In the genomic region with DNA sequence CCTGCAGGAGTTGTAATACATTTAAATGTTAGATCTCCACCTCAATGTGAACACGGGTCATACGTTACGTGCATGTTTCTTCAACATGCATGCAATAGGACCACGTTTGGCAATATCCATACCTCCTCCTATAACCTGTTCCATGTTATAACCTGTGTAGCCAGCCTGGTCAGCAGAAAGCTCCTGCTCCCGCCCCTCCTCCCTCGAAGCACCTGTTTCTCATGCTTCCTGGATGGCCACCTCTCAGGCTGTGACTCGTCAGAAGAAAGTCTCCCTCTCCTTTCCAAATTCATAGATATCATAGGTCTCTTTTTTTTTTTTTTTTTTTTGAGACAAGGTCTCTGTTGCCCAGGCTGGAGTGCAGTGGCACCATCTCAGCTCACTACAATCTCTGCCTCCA, we compare ENCODE assay signal across 19 cellular contexts.
"Had no signal": no experiment of that assay in that cellular context is flagged by ENCODE, and none has a peak within 500 bp of the region (broad histone marks: within the 10 kb centered on the region; RNA-seq: fewer than 3 reads in every experiment).

No MANE protein-coding gene starts in this region.

- H3K27ac Mint-ChIP-seq: naive thymus-derived CD4-positive, alpha-beta T cell; nephron; neural progenitor cell; stimulated activated memory B cell treated with anti-CD40 and anti-IgM and Interleukin-4, amounts not matched to agents 10 μg/mL and 1 μg/mL and 100 μg/mL, for 72 hours had no signal

- DNase-seq: effector CD4-positive, alpha-beta T cell; foreskin fibroblast; head of caudate nucleus; mesenchymal stem cell; midbrain; naive thymus-derived CD4-positive, alpha-beta T cell; stimulated activated CD4-positive, alpha-beta T cell treated with anti-CD3 and anti-CD28 coated beads, Interleukin-2, amount 100 ng/mL, for 24 hours; stimulated activated CD4-positive, alpha-beta T cell treated with anti-CD3 and anti-CD28 coated beads, Interleukin-4, amount 100 ng/mL, for 24 hours; stimulated activated naive CD8-positive, alpha-beta T cell treated with anti-CD3 and anti-CD28 coated beads, Interleukin-15, Interleukin-2, amounts not matched to agents 100 U/mL and 50 U/mL, for 24 hours; substantia nigra; testis; upper lobe of left lung had no signal

- H3K27me3 Mint-ChIP-seq: naive thymus-derived CD4-positive, alpha-beta T cell; stimulated activated memory B cell treated with anti-CD40 and anti-IgM and Interleukin-4, amounts not matched to agents 10 μg/mL and 1 μg/mL and 100 μg/mL, for 72 hours had no signal

- H3K4me3 Mint-ChIP-seq: naive thymus-derived CD4-positive, alpha-beta T cell; nephron; neural progenitor cell; stimulated activated memory B cell treated with anti-CD40 and anti-IgM and Interleukin-4, amounts not matched to agents 10 μg/mL and 1 μg/mL and 100 μg/mL, for 72 hours had no signal

- H3K36me3 Mint-ChIP-seq: naive thymus-derived CD4-positive, alpha-beta T cell; neural progenitor cell; stimulated activated memory B cell treated with anti-CD40 and anti-IgM and Interleukin-4, amounts not matched to agents 10 μg/mL and 1 μg/mL and 100 μg/mL, for 72 hours had no signal

- ATAC-seq: esophagus mucosa; gastrocnemius medialis; left lobe of liver; naive thymus-derived CD4-positive, alpha-beta T cell; sciatic nerve; stimulated activated memory B cell treated with anti-CD40 and anti-IgM and Interleukin-4, amounts not matched to agents 10 μg/mL and 1 μg/mL and 100 μg/mL, for 72 hours; stimulated activated naive CD8-positive, alpha-beta T cell treated with anti-CD3 and anti-CD28 coated beads, Interleukin-15, Interleukin-2, amounts not matched to agents 100 U/mL and 50 U/mL, for 24 hours had no signal

- H3K4me1 Mint-ChIP-seq: nephron; stimulated activated memory B cell treated with anti-CD40 and anti-IgM and Interleukin-4, amounts not matched to agents 10 μg/mL and 1 μg/mL and 100 μg/mL, for 72 hours had no signal

- H3K9me3 Mint-ChIP-seq: nephron; neural progenitor cell; stimulated activated memory B cell treated with anti-CD40 and anti-IgM and Interleukin-4, amounts not matched to agents 10 μg/mL and 1 μg/mL and 100 μg/mL, for 72 hours had no signal
